37 cellular contexts compared by ENCODE assay signal in the genomic region with DNA sequence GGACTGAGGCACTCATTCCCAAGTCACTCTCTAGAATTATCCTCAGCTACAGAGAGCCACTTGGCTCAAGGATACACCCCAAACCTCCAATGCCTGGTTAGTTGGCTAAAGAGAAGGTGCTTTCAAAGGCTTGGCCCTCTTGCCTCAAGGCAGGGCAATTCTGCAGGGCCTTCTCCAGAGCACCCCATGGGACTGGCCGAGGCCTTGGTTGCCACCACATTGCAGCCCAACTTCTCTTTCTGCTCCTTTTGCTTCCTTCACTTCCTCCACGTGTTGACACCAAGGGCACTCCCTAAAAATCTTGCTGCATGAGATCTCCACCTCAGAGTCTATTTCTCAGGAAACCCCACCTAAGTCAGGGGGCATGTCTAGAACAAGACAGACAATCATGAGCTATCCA. TPM values are rescaled to one million over a fixed set of nuclear protein-coding genes. Genes with fewer than 3 reads are reported as not detected.
"Had no signal": no experiment of that assay in that cellular context is flagged by ENCODE, and none has a peak within 500 bp of the region (broad histone marks: within the 10 kb centered on the region; RNA-seq: fewer than 3 reads in every experiment).

No MANE protein-coding gene starts in this region.

- H3K4me1 ChIP-seq: adrenal gland, body of pancreas, esophagus squamous epithelium, gastroesophageal sphincter had no signal

- H3K36me3 Mint-ChIP-seq: activated CD4-positive, alpha-beta memory T cell treated with anti-CD3 and anti-CD28 coated beads for 36 hours; activated CD8-positive, alpha-beta memory T cell treated with anti-CD3 and anti-CD28 coated beads, Interleukin-2, amount 10 ng/mL, durations not matched to agents 7 days and 5 days; activated naive CD4-positive, alpha-beta T cell treated with anti-CD3 and anti-CD28 coated beads, Interleukin-2, amount 50 U/mL, for 24 hours; activated naive CD8-positive, alpha-beta T cell treated with anti-CD3 and anti-CD28 coated beads for 36 hours; WTC11 had no signal

- H3K4me1 Mint-ChIP-seq: activated CD8-positive, alpha-beta memory T cell treated with anti-CD3 and anti-CD28 coated beads, Interleukin-2, amount 10 ng/mL, durations not matched to agents 7 days and 5 days; activated naive CD4-positive, alpha-beta T cell treated with anti-CD3 and anti-CD28 coated beads, Interleukin-2, amount 50 U/mL, for 24 hours; activated naive CD8-positive, alpha-beta T cell treated with anti-CD3 and anti-CD28 coated beads for 36 hours; activated naive CD8-positive, alpha-beta T cell treated with anti-CD3 and anti-CD28 coated beads, Interleukin-2, amount 50 U/mL, for 24 hours had no signal

- ATAC-seq: activated CD8-positive, alpha-beta memory T cell treated with anti-CD3 and anti-CD28 coated beads, Interleukin-2, amount 10 ng/mL, durations not matched to agents 7 days and 5 days; activated CD8-positive, alpha-beta T cell treated with anti-CD3 and anti-CD28 coated beads, Interleukin-2, amount 10 ng/mL, durations not matched to agents 7 days and 5 days; activated naive CD8-positive, alpha-beta T cell treated with anti-CD3 and anti-CD28 coated beads, Interleukin-2, amount 50 U/mL, for 24 hours; body of pancreas; effector memory CD8-positive, alpha-beta T cell; gastroesophageal sphincter; heart right ventricle; WTC11 had no signal

- H3K27ac Mint-ChIP-seq: activated CD4-positive, alpha-beta memory T cell treated with anti-CD3 and anti-CD28 coated beads for 36 hours; activated CD8-positive, alpha-beta memory T cell treated with anti-CD3 and anti-CD28 coated beads, Interleukin-2, amount 10 ng/mL, durations not matched to agents 7 days and 5 days; activated CD8-positive, alpha-beta T cell treated with anti-CD3 and anti-CD28 coated beads, Interleukin-2, amount 10 ng/mL, durations not matched to agents 7 days and 5 days; activated naive CD4-positive, alpha-beta T cell treated with anti-CD3 and anti-CD28 coated beads for 36 hours; activated naive CD4-positive, alpha-beta T cell treated with anti-CD3 and anti-CD28 coated beads, Interleukin-2, amount 50 U/mL, for 24 hours; activated naive CD8-positive, alpha-beta T cell treated with anti-CD3 and anti-CD28 coated beads for 36 hours; activated naive CD8-positive, alpha-beta T cell treated with anti-CD3 and anti-CD28 coated beads, Interleukin-2, amount 50 U/mL, for 24 hours; activated T-helper 1 cell treated with anti-CD3 and anti-CD28 coated beads, Interleukin-12 subunit alpha, Interleukin-12 subunit beta, Interleukin-2, Interleukin-4 antibody, amounts not matched to agents 30 ng/mL and 10 ng/mL and 1 ng/mL, durations not matched to agents 14 hours and 24 hours and 36 hours; activated T-helper 2 cell treated with anti-CD3 and anti-CD28 coated beads, Interferon-gamma antibody, Interleukin-2, Interleukin-4, amounts not matched to agents 10 μg/mL and 5 μg/mL and 100 μg/mL, durations not matched to agents 14 hours and 24 hours and 36 hours; effector memory CD8-positive, alpha-beta T cell; WTC11 had no signal

- H3K36me3 ChIP-seq: adrenal gland, esophagus squamous epithelium, gastroesophageal sphincter, heart right ventricle had no signal

- DNase-seq: activated CD4-positive, alpha-beta memory T cell treated with anti-CD3 and anti-CD28 coated beads for 36 hours; activated CD4-positive, alpha-beta T cell treated with anti-CD3 and anti-CD28 coated beads for 1 hour; activated CD4-positive, alpha-beta T cell treated with anti-CD3 and anti-CD28 coated beads for 4 hours; activated CD8-positive, alpha-beta memory T cell treated with anti-CD3 and anti-CD28 coated beads, Interleukin-2, amount 10 ng/mL, durations not matched to agents 7 days and 5 days; activated CD8-positive, alpha-beta memory T cell treated with anti-CD3 and anti-CD28 coated beads, Interleukin-2, amount 50 U/mL, for 4 hours; activated CD8-positive, alpha-beta T cell treated with anti-CD3 and anti-CD28 coated beads, Interleukin-2, amount 10 ng/mL, durations not matched to agents 7 days and 5 days; activated effector memory CD4-positive, alpha-beta T cell treated with anti-CD3 and anti-CD28 coated beads, Interleukin-2, amount 50 U/mL, for 16 hours; activated naive CD4-positive, alpha-beta T cell treated with anti-CD3 and anti-CD28 coated beads for 36 hours; activated naive CD8-positive, alpha-beta T cell treated with anti-CD3 and anti-CD28 coated beads for 36 hours; activated naive CD8-positive, alpha-beta T cell treated with anti-CD3 and anti-CD28 coated beads, Interleukin-2, amount 50 U/mL, for 24 hours; activated T-cell treated with anti-CD3 and anti-CD28 coated beads, Interleukin-2, amount 50 U/mL, for 1 hour; activated T-cell treated with anti-CD3 and anti-CD28 coated beads, Interleukin-2, amount 50 U/mL, for 48 hours; adrenal gland; amygdala; aorta; body of pancreas; caudate nucleus; cortex of kidney; dermis blood vessel endothelial cell; effector CD4-positive, alpha-beta T cell; effector memory CD8-positive, alpha-beta T cell; esophagus squamous epithelium; foreskin melanocyte; heart right ventricle; T-helper 2 cell had no signal

- H3K4me3 Mint-ChIP-seq: activated CD4-positive, alpha-beta memory T cell treated with anti-CD3 and anti-CD28 coated beads for 36 hours; activated CD8-positive, alpha-beta memory T cell treated with anti-CD3 and anti-CD28 coated beads, Interleukin-2, amount 10 ng/mL, durations not matched to agents 7 days and 5 days; activated CD8-positive, alpha-beta T cell treated with anti-CD3 and anti-CD28 coated beads, Interleukin-2, amount 10 ng/mL, durations not matched to agents 7 days and 5 days; activated naive CD4-positive, alpha-beta T cell treated with anti-CD3 and anti-CD28 coated beads for 36 hours; activated naive CD4-positive, alpha-beta T cell treated with anti-CD3 and anti-CD28 coated beads, Interleukin-2, amount 50 U/mL, for 24 hours; activated naive CD8-positive, alpha-beta T cell treated with anti-CD3 and anti-CD28 coated beads for 36 hours; activated naive CD8-positive, alpha-beta T cell treated with anti-CD3 and anti-CD28 coated beads, Interleukin-2, amount 50 U/mL, for 24 hours; activated T-helper 1 cell treated with anti-CD3 and anti-CD28 coated beads, Interleukin-12 subunit alpha, Interleukin-12 subunit beta, Interleukin-2, Interleukin-4 antibody, amounts not matched to agents 30 ng/mL and 10 ng/mL and 1 ng/mL, durations not matched to agents 14 hours and 24 hours and 36 hours; effector memory CD8-positive, alpha-beta T cell; WTC11 had no signal

- H3K27ac ChIP-seq: adrenal gland, body of pancreas, epithelial cell of prostate, esophagus squamous epithelium, gastroesophageal sphincter, heart right ventricle, VCaP had no signal

- H3K9me3 Mint-ChIP-seq: activated CD4-positive, alpha-beta memory T cell treated with anti-CD3 and anti-CD28 coated beads for 36 hours; activated naive CD4-positive, alpha-beta T cell treated with anti-CD3 and anti-CD28 coated beads for 36 hours; activated naive CD4-positive, alpha-beta T cell treated with anti-CD3 and anti-CD28 coated beads, Interleukin-2, amount 50 U/mL, for 24 hours; activated naive CD8-positive, alpha-beta T cell treated with anti-CD3 and anti-CD28 coated beads for 36 hours; activated naive CD8-positive, alpha-beta T cell treated with anti-CD3 and anti-CD28 coated beads, Interleukin-2, amount 50 U/mL, for 24 hours; activated T-helper 1 cell treated with anti-CD3 and anti-CD28 coated beads, Interleukin-12 subunit alpha, Interleukin-12 subunit beta, Interleukin-2, Interleukin-4 antibody, amounts not matched to agents 30 ng/mL and 10 ng/mL and 1 ng/mL, durations not matched to agents 14 hours and 24 hours and 36 hours; activated T-helper 2 cell treated with anti-CD3 and anti-CD28 coated beads, Interferon-gamma antibody, Interleukin-2, Interleukin-4, amounts not matched to agents 10 μg/mL and 5 μg/mL and 100 μg/mL, durations not matched to agents 14 hours and 24 hours and 36 hours; effector memory CD8-positive, alpha-beta T cell; WTC11 had no signal

- H3K4me3 ChIP-seq: adrenal gland, body of pancreas, esophagus squamous epithelium, gastroesophageal sphincter, heart right ventricle had no signal

- H3K27me3 ChIP-seq: adrenal gland, body of pancreas had no signal

- H3K9me3 ChIP-seq: adrenal gland, body of pancreas, esophagus squamous epithelium, gastroesophageal sphincter, heart right ventricle had no signal

RNA-seq across cellular contexts. Expression of a gene that starts 36.7 kb away (rescaled TPM):
- total RNA-seq: activated CD4-positive, alpha-beta memory T cell treated with anti-CD3 and anti-CD28 coated beads for 36 hours; activated CD8-positive, alpha-beta memory T cell treated with anti-CD3 and anti-CD28 coated beads for 36 hours; activated CD8-positive, alpha-beta memory T cell treated with anti-CD3 and anti-CD28 coated beads, Interleukin-2, amount 10 ng/mL, durations not matched to agents 7 days and 5 days; activated CD8-positive, alpha-beta T cell treated with anti-CD3 and anti-CD28 coated beads, Interleukin-2, amount 10 ng/mL, durations not matched to agents 7 days and 5 days; activated naive CD8-positive, alpha-beta T cell treated with anti-CD3 and anti-CD28 coated beads for 36 hours; activated T-helper 1 cell treated with anti-CD3 and anti-CD28 coated beads, Interleukin-12 subunit alpha, Interleukin-12 subunit beta, Interleukin-2, Interleukin-4 antibody, amounts not matched to agents 30 ng/mL and 10 ng/mL and 1 ng/mL, durations not matched to agents 14 hours and 24 hours and 36 hours; activated T-helper 2 cell treated with anti-CD3 and anti-CD28 coated beads, Interferon-gamma antibody, Interleukin-2, Interleukin-4, amounts not matched to agents 10 μg/mL and 5 μg/mL and 100 μg/mL, durations not matched to agents 14 hours and 24 hours and 36 hours; aorta; body of pancreas; chondrocyte; dermis blood vessel endothelial cell; endothelial cell of umbilical vein; esophagus squamous epithelium; heart right ventricle had no signal
- polyA plus RNA-seq: aorta, endothelial cell of umbilical vein, esophagus, fibroblast of lung had no signal
